In genomic region chr1:33425900-33426299, GRCh38 we compare ENCODE assay signal across 15 cellular contexts.
"Had no signal": no experiment of that assay in that cellular context is flagged by ENCODE, and none has a peak within 500 bp of the region (broad histone marks: within the 10 kb centered on the region; RNA-seq: fewer than 3 reads in every experiment).

No MANE protein-coding gene starts in this region.

- H3K4me3 Mint-ChIP-seq: activated B cell treated with CpG ODN at 0.5 μM for 24 hours; activated CD4-positive, alpha-beta T cell treated with anti-CD3 and anti-CD28 coated beads, Interleukin-2, amount 10 ng/mL, durations not matched to agents 24 days and 14 days; activated naive CD4-positive, alpha-beta T cell treated with anti-CD3 and anti-CD28 coated beads, Interleukin-2, amount 50 U/mL, for 24 hours; neural progenitor cell had no signal

- H3K27me3 ChIP-seq: tibial artery, uterus had no signal

- ATAC-seq: left lobe of liver, sciatic nerve had no signal

- H3K4me1 Mint-ChIP-seq: activated CD4-positive, alpha-beta T cell treated with anti-CD3 and anti-CD28 coated beads, Interleukin-2, amount 10 ng/mL, durations not matched to agents 24 days and 14 days; activated naive CD4-positive, alpha-beta T cell treated with anti-CD3 and anti-CD28 coated beads, Interleukin-2, amount 50 U/mL, for 24 hours had no signal

- DNase-seq: activated B cell treated with CpG ODN at 0.5 μM for 24 hours; activated CD4-positive, alpha-beta T cell treated with anti-CD3 and anti-CD28 coated beads, Interleukin-2, amount 10 ng/mL, durations not matched to agents 24 days and 14 days; caudate nucleus; colonic mucosa; effector CD4-positive, alpha-beta T cell; foreskin fibroblast; hippocampal formation; spleen; T-helper 2 cell; tibial artery; uterus had no signal

- H3K36me3 ChIP-seq: colonic mucosa, neural progenitor cell, spleen, tibial artery, uterus had no signal

- H3K9me3 ChIP-seq: colonic mucosa, spleen, tibial artery, uterus had no signal

- H3K4me3 ChIP-seq: colonic mucosa, neural progenitor cell, spleen, tibial artery, uterus had no signal

- H3K27ac ChIP-seq: colonic mucosa, neural progenitor cell, spleen, tibial artery, uterus had no signal

- H3K27ac Mint-ChIP-seq: activated B cell treated with CpG ODN at 0.5 μM for 24 hours; activated CD4-positive, alpha-beta T cell treated with anti-CD3 and anti-CD28 coated beads, Interleukin-2, amount 10 ng/mL, durations not matched to agents 24 days and 14 days; activated naive CD4-positive, alpha-beta T cell treated with anti-CD3 and anti-CD28 coated beads, Interleukin-2, amount 50 U/mL, for 24 hours had no signal

- H3K9me3 Mint-ChIP-seq: activated B cell treated with CpG ODN at 0.5 μM for 24 hours; activated CD4-positive, alpha-beta T cell treated with anti-CD3 and anti-CD28 coated beads, Interleukin-2, amount 10 ng/mL, durations not matched to agents 24 days and 14 days; activated naive CD4-positive, alpha-beta T cell treated with anti-CD3 and anti-CD28 coated beads, Interleukin-2, amount 50 U/mL, for 24 hours had no signal
